ENCODE assay signal across 11 cellular contexts in the genomic region with DNA sequence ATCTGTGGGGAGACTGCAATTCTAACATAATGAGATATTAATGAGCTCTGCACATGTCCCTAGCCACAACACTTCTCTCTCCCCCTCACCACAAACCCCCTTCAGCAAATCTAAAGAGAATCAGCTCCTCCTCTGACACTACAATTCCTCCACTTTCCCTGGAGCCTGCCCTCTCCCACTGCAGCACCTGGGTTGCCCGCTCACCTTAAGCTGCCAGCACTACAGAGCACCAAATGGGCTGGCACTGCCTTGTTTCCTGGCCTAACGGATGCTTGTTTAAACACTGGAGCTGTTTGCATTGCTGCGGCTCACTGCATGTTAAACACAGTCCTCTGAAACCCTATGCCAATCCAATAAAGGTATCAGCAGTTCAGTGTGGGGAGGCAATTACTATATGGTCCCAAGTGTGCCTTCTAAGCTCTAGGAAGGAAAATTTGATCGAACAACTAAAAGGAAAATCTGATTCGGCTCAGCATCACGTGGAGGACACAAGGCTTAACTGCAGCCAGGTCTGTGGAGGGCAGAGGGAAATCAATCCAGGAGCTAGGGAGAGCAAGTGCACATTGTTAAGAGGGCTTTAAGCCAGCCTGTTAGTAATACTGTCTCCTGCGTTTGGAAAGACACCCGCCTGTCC.
DNase-seq lines count a peak whose midpoint lies in the region; ATAC-seq, FAIRE-seq and TF ChIP-seq lines count a peak whose summit lies in the region.
"Had no signal": no experiment of that assay in that cellular context is flagged by ENCODE, and none has a peak within 500 bp of the region (broad histone marks: within the 10 kb centered on the region; RNA-seq: fewer than 3 reads in every experiment).

No MANE protein-coding gene starts in this region.

- FAIRE-seq in GM12892 (lab: Jason Lieb, UNC), result no peak
- FAIRE-seq: small intestine had no signal

- peaks cover 56% of the 10 kb centered on the region for H3K4me1 Mint-ChIP-seq in WTC11

- H2AFZ ChIP-seq in OCI-LY7 (ENCODE audit: low read length), result no peak overlapping the region

- no peaks in the 10 kb centered on the region for H3K27me3 Mint-ChIP-seq in WTC11 (ENCODE audit: low read depth)

- ATAC-seq in WTC11, result peak; percentile 49

- H3K27ac Mint-ChIP-seq in WTC11, result no peak overlapping the region

- H3K4me1 ChIP-seq in liver (ENCODE audit: control insufficient read depth in 4 of 4, insufficient read depth in 4 of 4, low read length in 3 of 4) (peaks cover 14 to 58% (median 43%) of the 10 kb centered on the region in 4 donors), OCI-LY7 (ENCODE audit: insufficient read depth, low read length, poor library complexity, severe bottlenecking) (no peaks in the 10 kb centered on the region)

- peak overlapping the region; percentile 96 for H3K27ac ChIP-seq in 22Rv1
- peak overlapping the region; percentile 48 to 56 for H3K27ac ChIP-seq in liver (ENCODE audit: low read depth in 1 of 2, low read length in 2 of 2)
- no peak overlapping the region for H3K27ac ChIP-seq in OCI-LY7 (ENCODE audit: low read depth, low read length, poor library complexity, severe bottlenecking)

- 19% methylated on average over 8 of the region's 8 CpGs for WGBS in liver

- no peaks in the 10 kb centered on the region for H3K36me3 Mint-ChIP-seq in WTC11

- no peaks in the 10 kb centered on the region for H3K79me2 ChIP-seq in OCI-LY7 (ENCODE audit: insufficient read depth, low read depth, low read length)

- intact Hi-C loops in OCI-LY7 (cut with micrococcal nuclease; ENCODE audit: unreplicated experiment), result no loop called here

- H4K20me1 ChIP-seq in OCI-LY7 (ENCODE audit: insufficient read depth, low read length), result no peaks in the 10 kb centered on the region

- no peak overlapping the region for H3K4me3 ChIP-seq in liver (ENCODE audit: low read depth in 1 of 3, low read length in 3 of 3)
- no peak overlapping the region for H3K4me3 ChIP-seq in OCI-LY7 (ENCODE audit: low read depth, low read length, poor library complexity, severe bottlenecking)
- H3K4me3 ChIP-seq: suprapubic skin had no signal

- TF ChIP-seq RAD21 in liver (IDR thresholded peaks at IDR 0.05), result peak; percentile 48 to 67

- H3K9me3 Mint-ChIP-seq in WTC11, result 0 out of 2 replicates have a peak, but pooled peaks cover 1% of the 10 kb centered on the region

- H3K4me2 ChIP-seq in OCI-LY7 (ENCODE audit: low read length), result no peak overlapping the region

- H3K9me3 ChIP-seq in liver (ENCODE audit: control insufficient read depth in 4 of 4, low read length in 3 of 4) (no peaks in the 10 kb centered on the region), OCI-LY7 (ENCODE audit: low read length) (no peaks in the 10 kb centered on the region)
- H3K9me3 ChIP-seq: suprapubic skin had no signal

- POLR2A ChIA-PET in WTC11 (lab: Charles Lee) (no interaction called here), OCI-LY7 (lab: Charles Lee) (no interaction called here)

- TF ChIP-seq CTCF in 22Rv1 (IDR thresholded peaks at IDR 0.05) (no peak), WTC11 (IDR thresholded peaks at IDR 0.05) (no peak), liver (IDR thresholded peaks at IDR 0.05; ENCODE audit: low read depth, low read length, missing input control) (no peak), OCI-LY7 (conservative IDR thresholded peaks at IDR 0.05; ENCODE audit: low read length) (no peak)

- peak; percentile 91 for DNase-seq in NCI-H1694 treated with DMSO at 0.1 percent for 48 hours (lab: John Stamatoyannopoulos, UW)
- no peak for DNase-seq in WTC11 (ENCODE audit: low spot score)
- DNase-seq in activated T-cell treated with anti-CD3 and anti-CD28 coated beads for 4 hours, result no peak
- no peak for DNase-seq in activated CD8-positive, alpha-beta memory T cell treated with anti-CD3 and anti-CD28 coated beads for 24 hours
- no peak for DNase-seq in OCI-LY7 (ENCODE audit: low spot score)
- DNase-seq in GM12892 (ENCODE audit: insufficient read length), result no peak
- DNase-seq: RPMI8226, small intestine had no signal

- H3K9me2 ChIP-seq in OCI-LY7 (ENCODE audit: insufficient read depth, low read length), result no peaks in the 10 kb centered on the region

- no peaks in the 10 kb centered on the region for H3K27me3 ChIP-seq in liver (ENCODE audit: control insufficient read depth in 4 of 4, insufficient read depth in 4 of 4, low read length in 3 of 4)
- H3K27me3 ChIP-seq: suprapubic skin had no signal

- no peak overlapping the region for H3K4me3 Mint-ChIP-seq in WTC11

- no TSS peak for BruUV-seq in OCI-LY7 (replicated peaks; lab: Mats Ljungman, UMichigan)

- TF ChIP-seq POLR2A in GM12892 (IDR thresholded peaks at IDR 0.05; ENCODE audit: low read depth, low read length), result no peak

- H3K36me3 ChIP-seq in liver (ENCODE audit: control insufficient read depth in 4 of 4, insufficient read depth in 3 of 4, low read depth in 1 of 4, low read length in 3 of 4), result no peaks in the 10 kb centered on the region
- no peaks in the 10 kb centered on the region for H3K36me3 ChIP-seq in OCI-LY7 (ENCODE audit: insufficient read depth, low read length)
- H3K36me3 ChIP-seq: suprapubic skin had no signal

- H3K9ac ChIP-seq in liver (ENCODE audit: low read depth in 1 of 2, low read length in 2 of 2), result no peak overlapping the region

- CTCF ChIA-PET in WTC11 (lab: Charles Lee), result interaction anchor here (0.9 to 2.5 kb wide), 4 partner anchors 13 to 265 kb away, joined by 3 to 8 read pairs (median 3); no protein-coding TSS in a partner anchor
- CTCF ChIA-PET in OCI-LY7 (lab: Charles Lee; ENCODE audit: unreplicated experiment), result no interaction called here

TF ChIP-seq in WTC11, 78 proteins besides CTCF, POLR2A, EP300 and RAD21 (continues in another document):
- TF ChIP-seq HMGA2 (CRISPR knock-in tag; IDR thresholded peaks at IDR 0.05), result no peak
- TF ChIP-seq, protein P1, sequence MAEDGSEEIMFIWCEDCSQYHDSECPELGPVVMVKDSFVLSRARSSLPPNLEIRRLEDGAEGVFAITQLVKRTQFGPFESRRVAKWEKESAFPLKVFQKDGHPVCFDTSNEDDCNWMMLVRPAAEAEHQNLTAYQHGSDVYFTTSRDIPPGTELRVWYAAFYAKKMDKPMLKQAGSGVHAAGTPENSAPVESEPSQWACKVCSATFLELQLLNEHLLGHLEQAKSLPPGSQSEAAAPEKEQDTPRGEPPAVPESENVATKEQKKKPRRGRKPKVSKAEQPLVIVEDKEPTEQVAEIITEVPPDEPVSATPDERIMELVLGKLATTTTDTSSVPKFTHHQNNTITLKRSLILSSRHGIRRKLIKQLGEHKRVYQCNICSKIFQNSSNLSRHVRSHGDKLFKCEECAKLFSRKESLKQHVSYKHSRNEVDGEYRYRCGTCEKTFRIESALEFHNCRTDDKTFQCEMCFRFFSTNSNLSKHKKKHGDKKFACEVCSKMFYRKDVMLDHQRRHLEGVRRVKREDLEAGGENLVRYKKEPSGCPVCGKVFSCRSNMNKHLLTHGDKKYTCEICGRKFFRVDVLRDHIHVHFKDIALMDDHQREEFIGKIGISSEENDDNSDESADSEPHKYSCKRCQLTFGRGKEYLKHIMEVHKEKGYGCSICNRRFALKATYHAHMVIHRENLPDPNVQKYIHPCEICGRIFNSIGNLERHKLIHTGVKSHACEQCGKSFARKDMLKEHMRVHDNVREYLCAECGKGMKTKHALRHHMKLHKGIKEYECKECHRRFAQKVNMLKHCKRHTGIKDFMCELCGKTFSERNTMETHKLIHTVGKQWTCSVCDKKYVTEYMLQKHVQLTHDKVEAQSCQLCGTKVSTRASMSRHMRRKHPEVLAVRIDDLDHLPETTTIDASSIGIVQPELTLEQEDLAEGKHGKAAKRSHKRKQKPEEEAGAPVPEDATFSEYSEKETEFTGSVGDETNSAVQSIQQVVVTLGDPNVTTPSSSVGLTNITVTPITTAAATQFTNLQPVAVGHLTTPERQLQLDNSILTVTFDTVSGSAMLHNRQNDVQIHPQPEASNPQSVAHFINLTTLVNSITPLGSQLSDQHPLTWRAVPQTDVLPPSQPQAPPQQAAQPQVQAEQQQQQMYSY (CRISPR knock-in tag; IDR thresholded peaks at IDR 0.05), result no peak
- no peak for TF ChIP-seq PRRX2 (CRISPR knock-in tag; IDR thresholded peaks at IDR 0.05)
- TF ChIP-seq ETV6 (CRISPR knock-in tag; IDR thresholded peaks at IDR 0.05), result no peak
- TF ChIP-seq TCF7 (CRISPR knock-in tag; IDR thresholded peaks at IDR 0.05; ENCODE audit: low read depth), result no peak
- TF ChIP-seq ZNF317 (CRISPR knock-in tag; IDR thresholded peaks at IDR 0.05; ENCODE audit: borderline replicate concordance, low read depth), result no peak

TF ChIP-seq in liver, 16 proteins besides CTCF, POLR2A, EP300 and RAD21 (continues in another document):
- TF ChIP-seq, protein P2, sequence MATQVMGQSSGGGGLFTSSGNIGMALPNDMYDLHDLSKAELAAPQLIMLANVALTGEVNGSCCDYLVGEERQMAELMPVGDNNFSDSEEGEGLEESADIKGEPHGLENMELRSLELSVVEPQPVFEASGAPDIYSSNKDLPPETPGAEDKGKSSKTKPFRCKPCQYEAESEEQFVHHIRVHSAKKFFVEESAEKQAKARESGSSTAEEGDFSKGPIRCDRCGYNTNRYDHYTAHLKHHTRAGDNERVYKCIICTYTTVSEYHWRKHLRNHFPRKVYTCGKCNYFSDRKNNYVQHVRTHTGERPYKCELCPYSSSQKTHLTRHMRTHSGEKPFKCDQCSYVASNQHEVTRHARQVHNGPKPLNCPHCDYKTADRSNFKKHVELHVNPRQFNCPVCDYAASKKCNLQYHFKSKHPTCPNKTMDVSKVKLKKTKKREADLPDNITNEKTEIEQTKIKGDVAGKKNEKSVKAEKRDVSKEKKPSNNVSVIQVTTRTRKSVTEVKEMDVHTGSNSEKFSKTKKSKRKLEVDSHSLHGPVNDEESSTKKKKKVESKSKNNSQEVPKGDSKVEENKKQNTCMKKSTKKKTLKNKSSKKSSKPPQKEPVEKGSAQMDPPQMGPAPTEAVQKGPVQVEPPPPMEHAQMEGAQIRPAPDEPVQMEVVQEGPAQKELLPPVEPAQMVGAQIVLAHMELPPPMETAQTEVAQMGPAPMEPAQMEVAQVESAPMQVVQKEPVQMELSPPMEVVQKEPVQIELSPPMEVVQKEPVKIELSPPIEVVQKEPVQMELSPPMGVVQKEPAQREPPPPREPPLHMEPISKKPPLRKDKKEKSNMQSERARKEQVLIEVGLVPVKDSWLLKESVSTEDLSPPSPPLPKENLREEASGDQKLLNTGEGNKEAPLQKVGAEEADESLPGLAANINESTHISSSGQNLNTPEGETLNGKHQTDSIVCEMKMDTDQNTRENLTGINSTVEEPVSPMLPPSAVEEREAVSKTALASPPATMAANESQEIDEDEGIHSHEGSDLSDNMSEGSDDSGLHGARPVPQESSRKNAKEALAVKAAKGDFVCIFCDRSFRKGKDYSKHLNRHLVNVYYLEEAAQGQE (IDR thresholded peaks at IDR 0.05), result peak; percentile 17
- TF ChIP-seq, protein P3, sequence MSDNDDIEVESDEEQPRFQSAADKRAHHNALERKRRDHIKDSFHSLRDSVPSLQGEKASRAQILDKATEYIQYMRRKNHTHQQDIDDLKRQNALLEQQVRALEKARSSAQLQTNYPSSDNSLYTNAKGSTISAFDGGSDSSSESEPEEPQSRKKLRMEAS (IDR thresholded peaks at IDR 0.05), result peak; percentile 76
- TF ChIP-seq HNF4A (conservative IDR thresholded peaks at IDR 0.05), result peak; percentile 47 to 64
